Comparison of ENCODE assay signal across 15 cellular contexts in genomic region chr2:2056531-2056930, GRCh38.
DNase-seq lines count a peak whose midpoint lies in the region; ATAC-seq and TF ChIP-seq lines count a peak whose summit lies in the region.
"Had no signal": no experiment of that assay in that cellular context is flagged by ENCODE, and none has a peak within 500 bp of the region (broad histone marks: within the 10 kb centered on the region; RNA-seq: fewer than 3 reads in every experiment).

No MANE protein-coding gene starts in this region.

- peak overlapping the region; percentile 75 for H3K27ac Mint-ChIP-seq in activated CD4-positive, alpha-beta T cell treated with anti-CD3 and anti-CD28 coated beads, Interleukin-2, amount 10 ng/mL, durations not matched to agents 7 days and 5 days
- peak overlapping the region; percentile 78 for H3K27ac Mint-ChIP-seq in activated CD8-positive, alpha-beta T cell treated with anti-CD3 and anti-CD28 coated beads, Interleukin-2, amount 10 ng/mL, durations not matched to agents 7 days and 5 days
- H3K27ac Mint-ChIP-seq: H9 had no signal

- CTCF ChIA-PET in activated CD4-positive, alpha-beta T cell treated with anti-CD3 and anti-CD28 coated beads, Interleukin-2, amount 10 ng/mL, durations not matched to agents 7 days and 5 days (lab: Charles Lee), result no interaction called here
- CTCF ChIA-PET in activated CD8-positive, alpha-beta T cell treated with anti-CD3 and anti-CD28 coated beads, Interleukin-2, amount 10 ng/mL, durations not matched to agents 7 days and 5 days (lab: Charles Lee), result no interaction called here

- peaks cover 9% of the 10 kb centered on the region for H3K36me3 Mint-ChIP-seq in activated CD4-positive, alpha-beta T cell treated with anti-CD3 and anti-CD28 coated beads, Interleukin-2, amount 10 ng/mL, durations not matched to agents 7 days and 5 days (ENCODE audit: low read depth)
- H3K36me3 Mint-ChIP-seq in activated CD8-positive, alpha-beta T cell treated with anti-CD3 and anti-CD28 coated beads, Interleukin-2, amount 10 ng/mL, durations not matched to agents 7 days and 5 days (ENCODE audit: low read depth), result peaks cover 10% of the 10 kb centered on the region

- H3K4me1 ChIP-seq in right atrium auricular region (peaks cover 0 to 5% of the 10 kb centered on the region in 2 donors), subcutaneous abdominal adipose tissue (ENCODE audit: control insufficient read depth in 5 of 5, insufficient read depth in 5 of 5, low read length in 5 of 5) (peaks cover 0 to 17% (median 0%) of the 10 kb centered on the region in 5 donors)

- POLR2A ChIA-PET in activated CD4-positive, alpha-beta T cell treated with anti-CD3 and anti-CD28 coated beads, Interleukin-2, amount 10 ng/mL, durations not matched to agents 7 days and 5 days (lab: Charles Lee), result no interaction called here
- POLR2A ChIA-PET in activated CD8-positive, alpha-beta T cell treated with anti-CD3 and anti-CD28 coated beads, Interleukin-2, amount 10 ng/mL, durations not matched to agents 7 days and 5 days (lab: Charles Lee), result interaction anchor here (0.7 kb wide), 1 partner anchor 975 kb away, joined by 3 read pairs; no protein-coding TSS in a partner anchor

- no peak for DNase-seq in activated CD4-positive, alpha-beta T cell treated with anti-CD3 and anti-CD28 coated beads, Interleukin-2, amount 10 ng/mL, durations not matched to agents 7 days and 5 days
- DNase-seq in activated CD4-positive, alpha-beta T cell treated with anti-CD3 and anti-CD28 coated beads, Interleukin-2, amount 50 U/mL, for 4 hours, result no peak
- no peak for DNase-seq in activated CD8-positive, alpha-beta T cell treated with anti-CD3 and anti-CD28 coated beads, Interleukin-2, amount 10 ng/mL, durations not matched to agents 7 days and 5 days
- DNase-seq in right atrium auricular region (ENCODE audit: low spot score) (no peak), substantia nigra (lab: John Stamatoyannopoulos, UW) (no peak), SIG-M5 (lab: John Stamatoyannopoulos, UW) (no peak)
- no peak for DNase-seq in NK-92 treated with Interleukin-12 subunit alpha and Interleukin-12 subunit beta, amount 100 ng/mL, for 24 hours (lab: John Stamatoyannopoulos, UW)
- DNase-seq: DMS79 treated with DMSO at 0.1 percent for 48 hours, KG1, NCI-H1092 treated with DMSO at 0.1 percent for 48 hours, trophoblast cell had no signal

- no peaks in the 10 kb centered on the region for H3K9me3 ChIP-seq in right atrium auricular region
- H3K9me3 ChIP-seq in subcutaneous abdominal adipose tissue (ENCODE audit: control insufficient read depth in 5 of 5, low read length in 5 of 5), result no peaks in the 10 kb centered on the region

- TF ChIP-seq CTCF in right atrium auricular region (IDR thresholded peaks at IDR 0.05), result no peak

- H3K9me3 Mint-ChIP-seq in activated CD4-positive, alpha-beta T cell treated with anti-CD3 and anti-CD28 coated beads, Interleukin-2, amount 10 ng/mL, durations not matched to agents 7 days and 5 days, result peaks cover 14% of the 10 kb centered on the region
- peaks cover 6% of the 10 kb centered on the region for H3K9me3 Mint-ChIP-seq in activated CD8-positive, alpha-beta T cell treated with anti-CD3 and anti-CD28 coated beads, Interleukin-2, amount 10 ng/mL, durations not matched to agents 7 days and 5 days (ENCODE audit: insufficient read depth)

- H3K27ac ChIP-seq in right atrium auricular region (peak overlapping the region; percentile 64 to 66), subcutaneous abdominal adipose tissue (ENCODE audit: low read depth, low read length) (peak overlapping the region; percentile 52), substantia nigra (ENCODE audit: low read depth, low read length, poor library complexity, severe bottlenecking) (no peak overlapping the region)

- peaks cover 27% of the 10 kb centered on the region for H3K4me1 Mint-ChIP-seq in activated CD4-positive, alpha-beta T cell treated with anti-CD3 and anti-CD28 coated beads, Interleukin-2, amount 10 ng/mL, durations not matched to agents 7 days and 5 days
- peaks cover 16% of the 10 kb centered on the region for H3K4me1 Mint-ChIP-seq in activated CD8-positive, alpha-beta T cell treated with anti-CD3 and anti-CD28 coated beads, Interleukin-2, amount 10 ng/mL, durations not matched to agents 7 days and 5 days (ENCODE audit: low read depth)

- H3K4me3 Mint-ChIP-seq in activated CD4-positive, alpha-beta T cell treated with anti-CD3 and anti-CD28 coated beads, Interleukin-2, amount 10 ng/mL, durations not matched to agents 7 days and 5 days, result no peak overlapping the region
- no peak overlapping the region for H3K4me3 Mint-ChIP-seq in activated CD8-positive, alpha-beta T cell treated with anti-CD3 and anti-CD28 coated beads, Interleukin-2, amount 10 ng/mL, durations not matched to agents 7 days and 5 days
- H3K4me3 Mint-ChIP-seq: activated T-cell treated with anti-CD3 and anti-CD28 coated beads, Interleukin-2, amount 50 U/mL, for 24 hours; H9 had no signal

- no peak for ATAC-seq in activated CD8-positive, alpha-beta T cell treated with anti-CD3 and anti-CD28 coated beads, Interleukin-2, amount 10 ng/mL, durations not matched to agents 7 days and 5 days
- ATAC-seq: left colon had no signal

- H3K4me3 ChIP-seq in right atrium auricular region (no peak overlapping the region), subcutaneous abdominal adipose tissue (ENCODE audit: low read depth in 1 of 5, low read length in 5 of 5) (peak overlapping the region in 2 of 5 donors; percentile 21 to 43)

- no peaks in the 10 kb centered on the region for H3K27me3 Mint-ChIP-seq in activated CD4-positive, alpha-beta T cell treated with anti-CD3 and anti-CD28 coated beads, Interleukin-2, amount 10 ng/mL, durations not matched to agents 7 days and 5 days
- no peaks in the 10 kb centered on the region for H3K27me3 Mint-ChIP-seq in activated CD8-positive, alpha-beta T cell treated with anti-CD3 and anti-CD28 coated beads, Interleukin-2, amount 10 ng/mL, durations not matched to agents 7 days and 5 days (ENCODE audit: low read depth)
- H3K27me3 Mint-ChIP-seq: activated T-cell treated with anti-CD3 and anti-CD28 coated beads, Interleukin-2, amount 50 U/mL, for 24 hours had no signal

- H3K36me3 ChIP-seq in right atrium auricular region (no peaks in the 10 kb centered on the region), subcutaneous abdominal adipose tissue (ENCODE audit: control insufficient read depth in 5 of 5, insufficient read depth in 5 of 5, low read length in 5 of 5) (no peaks in the 10 kb centered on the region)

- H3K27me3 ChIP-seq in right atrium auricular region, result no peaks in the 10 kb centered on the region
- peaks cover 0 to 3% (median 0%) of the 10 kb centered on the region in 5 donors for H3K27me3 ChIP-seq in subcutaneous abdominal adipose tissue (ENCODE audit: control insufficient read depth in 5 of 5, insufficient read depth in 4 of 5, low read length in 5 of 5)

- no peak overlapping the region for H3K9ac ChIP-seq in subcutaneous abdominal adipose tissue (ENCODE audit: low read length in 5 of 5)
